19 cellular contexts compared by ENCODE assay signal in the genomic region with DNA sequence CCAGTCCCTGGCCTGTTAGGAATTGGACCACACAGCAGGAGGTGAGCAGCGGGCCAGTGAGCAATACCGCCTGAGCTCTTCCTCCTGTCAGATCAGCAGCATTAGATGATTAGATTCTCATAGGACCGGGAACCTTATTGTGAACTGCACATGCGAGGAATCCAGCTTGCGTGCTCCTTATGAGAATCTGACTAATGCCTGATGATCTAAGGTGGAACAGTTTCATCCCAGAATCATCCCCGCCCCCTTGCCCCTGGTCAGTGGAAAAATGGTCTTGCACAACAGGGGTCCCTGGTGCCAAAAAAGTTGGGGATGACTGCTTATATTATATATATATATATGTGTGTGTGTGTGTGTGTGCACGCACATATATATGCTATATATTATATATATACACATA.
A peak's percentile ranks its signal among the peaks of the same experiment; 100 is the strongest.
DNase-seq lines count a peak whose midpoint lies in the region; ATAC-seq and TF ChIP-seq lines count a peak whose summit lies in the region.
"Had no signal": no experiment of that assay in that cellular context is flagged by ENCODE, and none has a peak within 500 bp of the region (broad histone marks: within the 10 kb centered on the region; RNA-seq: fewer than 3 reads in every experiment).

No MANE protein-coding gene starts in this region.

- no peak overlapping the region for H3K4me3 ChIP-seq in cardiac fibroblast (replicated peaks in 1 of 2; ENCODE audit: low read depth in 2 of 2, low read length in 2 of 2)
- H3K4me3 ChIP-seq: Peyer's patch had no signal

- peak; percentile 4 for DNase-seq in A172 (ENCODE audit: low spot score)
- DNase-seq in HCEC 1CT, result peak; percentile 90
- DNase-seq in cardiac fibroblast (ENCODE audit: low read depth in 2 of 2), result peak; percentile 48 to 72
- DNase-seq in iris pigment epithelial cell (ENCODE audit: low read depth), result peak; percentile 84
- DNase-seq in germinal center (ENCODE audit: low spot score), result no peak
- DNase-seq in SIG-M5 (lab: John Stamatoyannopoulos, UW), result no peak
- DNase-seq: 8988T, C1 segment of cervical spinal cord, DMS 273 treated with DMSO at 0.1 percent for 48 hours, KG1, NCI-H1048, NCI-H1436 treated with DMSO at 0.1 percent for 48 hours, NCI-H2029 treated with DMSO at 0.1 percent for 48 hours, NCI-H510A, NCI-H82, Peyer's patch, SHP77 had no signal

- no peak for TF ChIP-seq CTCF in cardiac fibroblast (IDR thresholded peaks at IDR 0.05; ENCODE audit: low read depth, low read length)

- no peak for ATAC-seq in GM21390 (IDR thresholded peaks at IDR 0.05; ENCODE audit: unreplicated experiment)
- no peak for ATAC-seq in GM19463 (IDR thresholded peaks at IDR 0.05; ENCODE audit: unreplicated experiment)

Comparison
In these comparisons a context has a peak if more than half of its experiments do, and no peak if none do; other contexts are left out.
1. DNase-seq: peak in A172 (single experiment), HCEC 1CT (single experiment), cardiac fibroblast (2 of 2) and iris pigment epithelial cell (single experiment); none in germinal center (single experiment) and SIG-M5 (single experiment).